Comparison of ENCODE assay signal across 1 cellular context in genomic region chr16:31390504-31391043, GRCh38.
A peak's percentile ranks its signal among the peaks of the same experiment; 100 is the strongest.
TF ChIP-seq lines count a peak whose summit lies in the region.

No MANE protein-coding gene starts in this region.

TF ChIP-seq in HepG2, 621 proteins besides CTCF, POLR2A, EP300 and RAD21:
- TF ChIP-seq CREB3 (CRISPR knock-in tag; IDR thresholded peaks at IDR 0.05): no peak
- TF ChIP-seq MAFK (conservative IDR thresholded peaks at IDR 0.05 in 1 of 2, IDR thresholded peaks at IDR 0.05 in 1 of 2; ENCODE audit: low read length in 2 of 2): peak; percentile 97 to 98
- TF ChIP-seq ZNF264 (CRISPR knock-in tag; IDR thresholded peaks at IDR 0.05): no peak
- peak; percentile 96 for TF ChIP-seq MAFF (IDR thresholded peaks at IDR 0.05; ENCODE audit: low read depth, low read length)
